ENCODE assay signal across 7 cellular contexts in genomic region chr19:57583104-57583520, GRCh38. TPM values are rescaled to one million over a fixed set of nuclear protein-coding genes. Genes with fewer than 3 reads are reported as not detected.
DNase-seq lines count a peak whose midpoint lies in the region; ATAC-seq and TF ChIP-seq lines count a peak whose summit lies in the region.

No MANE protein-coding gene starts in this region.

- H3K9me3 Mint-ChIP-seq in stimulated activated effector memory CD8-positive, alpha-beta T cell treated with anti-CD3 and anti-CD28 coated beads, Interleukin-12 subunit alpha, Interleukin-12 subunit beta, amount 100 ng/mL, for 72 hours = peaks cover 22% of the 10 kb centered on the region

- intact Hi-C loops in ascending aorta (cut with DNase I) = loop anchor here (5.0 to 10.0 kb wide), 3 partner anchors 99 to 1268 kb away; partner anchors contain the start of genes ZNF329, ZNF551 and ZSCAN5A

- H3K9me3 ChIP-seq in HUES64 (ENCODE audit: insufficient read depth, low read depth, low read length) (peaks cover 36% of the 10 kb centered on the region), ascending aorta (peaks cover 15 to 39% of the 10 kb centered on the region in 2 donors)

- 62% methylated on average over 21 of the region's 21 CpGs for WGBS in HUES64

- no peak overlapping the region for H3K9ac ChIP-seq in HUES64 (ENCODE audit: low read depth, low read length)

- H3K36me3 ChIP-seq in HUES64 (ENCODE audit: insufficient read depth, low read length) (peaks cover 31% of the 10 kb centered on the region), ascending aorta (peaks cover 9 to 11% of the 10 kb centered on the region in 2 donors)

- H3K27me3 ChIP-seq in HUES64 (ENCODE audit: insufficient read depth, low read length) (peaks cover 3% of the 10 kb centered on the region; the same call in 1 of the 2 replicates), ascending aorta (no peaks in the 10 kb centered on the region), layer of hippocampus (ENCODE audit: control insufficient read depth, insufficient read depth, low read length) (no peaks in the 10 kb centered on the region)

- H3K4me1 ChIP-seq in HUES64 (ENCODE audit: insufficient read depth, low read length) (0 out of 2 replicates have a peak, but pooled peaks cover 3% of the 10 kb centered on the region), ascending aorta (peaks cover 0 to 11% of the 10 kb centered on the region in 2 donors)

- H3K36me3 Mint-ChIP-seq in stimulated activated effector memory CD8-positive, alpha-beta T cell treated with anti-CD3 and anti-CD28 coated beads, Interleukin-12 subunit alpha, Interleukin-12 subunit beta, amount 100 ng/mL, for 72 hours = peaks cover 6% of the 10 kb centered on the region

- H3K27ac Mint-ChIP-seq in stimulated activated effector memory CD8-positive, alpha-beta T cell treated with anti-CD3 and anti-CD28 coated beads, Interleukin-12 subunit alpha, Interleukin-12 subunit beta, amount 100 ng/mL, for 72 hours = no peak overlapping the region

- TF ChIP-seq CTCF in ascending aorta (IDR thresholded peaks at IDR 0.05) = no peak
- no peak for TF ChIP-seq CTCF in omental fat pad (IDR thresholded peaks at IDR 0.05)

- DNase-seq in ascending aorta (ENCODE audit: low spot score in 2 of 2) (no peak), omental fat pad (ENCODE audit: low spot score) (no peak), activated T-cell treated with anti-CD3 and anti-CD28 coated beads for 4 hours (no peak)
- DNase-seq in stimulated activated effector memory CD8-positive, alpha-beta T cell treated with anti-CD3 and anti-CD28 coated beads, Interleukin-12 subunit alpha, Interleukin-12 subunit beta, amount 100 ng/mL, for 72 hours (ENCODE audit: low spot score in 2 of 2) = no peak
- DNase-seq in stimulated activated CD4-positive, alpha-beta T cell treated with anti-CD3 and anti-CD28 coated beads, Interleukin-2, amount 100 ng/mL, for 24 hours = no peak

- peaks cover 16% of the 10 kb centered on the region for H3K4me1 Mint-ChIP-seq in stimulated activated effector memory CD8-positive, alpha-beta T cell treated with anti-CD3 and anti-CD28 coated beads, Interleukin-12 subunit alpha, Interleukin-12 subunit beta, amount 100 ng/mL, for 72 hours

- peak overlapping the region; percentile 82 for H3K4me3 Mint-ChIP-seq in stimulated activated effector memory CD8-positive, alpha-beta T cell treated with anti-CD3 and anti-CD28 coated beads, Interleukin-12 subunit alpha, Interleukin-12 subunit beta, amount 100 ng/mL, for 72 hours

- H3K4me3 ChIP-seq in HUES64 (ENCODE audit: low read length) (peak overlapping the region; percentile 89), ascending aorta (peak overlapping the region; percentile 61 to 68)

- no peak for ATAC-seq in stimulated activated effector memory CD8-positive, alpha-beta T cell treated with anti-CD3 and anti-CD28 coated beads, Interleukin-12 subunit alpha, Interleukin-12 subunit beta, amount 100 ng/mL, for 72 hours
- no peak for ATAC-seq in omental fat pad (ENCODE audit: low FRiP score)

- H3K27ac ChIP-seq in HUES64 (ENCODE audit: low read depth, low read length) = no peak overlapping the region; the same call in 1 of the 2 replicates
- no peak overlapping the region for H3K27ac ChIP-seq in ascending aorta
- peak overlapping the region; percentile 75 for H3K27ac ChIP-seq in layer of hippocampus (ENCODE audit: low read depth, low read length)

RNA-seq across cellular contexts. Expression of gene ZIK1, which starts 0.8 kb away (rescaled TPM):
- polyA plus RNA-seq in HUES64 (2013, experiment 1 of 2) = 22.9 TPM
- 21.2 TPM for polyA plus RNA-seq in HUES64 (2013, experiment 2 of 2)
- 0.53 TPM for total RNA-seq in ascending aorta
- 1 to 10 TPM; 1.3 to 3.5 (median 2.5) TPM for total RNA-seq in omental fat pad

RNA-seq across cellular contexts. Expression of gene ZNF416, which starts 4.4 kb away (rescaled TPM):
- polyA plus RNA-seq in HUES64 (2013, experiment 1 of 2) = 6.6 TPM
- polyA plus RNA-seq in HUES64 (2013, experiment 2 of 2) = 6.8 TPM
- 2.7 TPM for total RNA-seq in ascending aorta
- 1 to 10 TPM; 2.0 to 6.0 (median 3.7) TPM for total RNA-seq in omental fat pad

RNA-seq across cellular contexts. Expression of gene ZNF530, which starts 16.6 kb away (rescaled TPM):
- 6.9 TPM for polyA plus RNA-seq in HUES64 (2013, experiment 1 of 2)
- 5.2 TPM for polyA plus RNA-seq in HUES64 (2013, experiment 2 of 2)
- 2.6 TPM for total RNA-seq in ascending aorta
- total RNA-seq in omental fat pad = 1 to 10 TPM in 3 of 4 donors, under 1 TPM in 1; 0.65 to 3.6 (median 3.0) TPM

RNA-seq across cellular contexts. Expression of gene ZNF550, which starts 23.4 kb away (rescaled TPM):
- polyA plus RNA-seq in HUES64 (2013, experiment 1 of 2) = 4.7 TPM
- polyA plus RNA-seq in HUES64 (2013, experiment 2 of 2) = 5.4 TPM
- total RNA-seq in ascending aorta (22.7 TPM), omental fat pad (1 to 10 TPM; 3.7 to 8.8 (median 6.9) TPM)

RNA-seq across cellular contexts. Expression of gene ZNF134, which starts 30.9 kb away (rescaled TPM):
- polyA plus RNA-seq in HUES64 (2013, experiment 1 of 2) = 23.5 TPM
- polyA plus RNA-seq in HUES64 (2013, experiment 2 of 2) = 25.2 TPM
- total RNA-seq in ascending aorta (1.7 TPM), omental fat pad (10 to 100 TPM in 3 of 4 donors, 1 to 10 TPM in 1; 9.6 to 25.1 (median 13.8) TPM)
